ENCODE assay signal across 29 cellular contexts in genomic region chr11:75611823-75612222, GRCh38. TPM values are rescaled to one million over a fixed set of nuclear protein-coding genes. Genes with fewer than 3 reads are reported as not detected.
"Had no signal": no experiment of that assay in that cellular context is flagged by ENCODE, and none has a peak within 500 bp of the region (broad histone marks: within the 10 kb centered on the region; RNA-seq: fewer than 3 reads in every experiment).

No MANE protein-coding gene starts in this region.

- H3K27me3 ChIP-seq: ascending aorta, breast epithelium, colonic mucosa had no signal

- H3K4me1 ChIP-seq: ascending aorta, breast epithelium, colonic mucosa had no signal

- DNase-seq: activated CD4-positive, alpha-beta memory T cell treated with anti-CD3 and anti-CD28 coated beads, Interleukin-2, amount 10 ng/mL, durations not matched to agents 7 days and 5 days; activated CD4-positive, alpha-beta T cell treated with anti-CD3 and anti-CD28 coated beads for 1 hour; activated CD4-positive, alpha-beta T cell treated with anti-CD3 and anti-CD28 coated beads for 4 hours; activated CD4-positive, alpha-beta T cell treated with anti-CD3 and anti-CD28 coated beads, Interleukin-2, amount 10 ng/mL, durations not matched to agents 7 days and 5 days; activated CD4-positive, alpha-beta T cell treated with anti-CD3 and anti-CD28 coated beads, Interleukin-2, amount 50 U/mL, for 4 hours; activated CD8-positive, alpha-beta memory T cell treated with anti-CD3 and anti-CD28 coated beads, Interleukin-2, amount 50 U/mL, for 48 hours; activated gamma-delta T cell; activated naive CD4-positive, alpha-beta T cell; activated naive CD4-positive, alpha-beta T cell treated with anti-CD3 and anti-CD28 coated beads, Interleukin-2, amount 10 ng/mL, durations not matched to agents 7 days and 5 days; activated naive CD8-positive, alpha-beta T cell treated with anti-CD3 and anti-CD28 coated beads, Interleukin-2, amount 10 ng/mL, durations not matched to agents 7 days and 5 days; activated T-cell treated with anti-CD3 and anti-CD28 coated beads for 4 hours; activated T-cell treated with anti-CD3 and anti-CD28 coated beads, Interleukin-2, amount 50 U/mL, for 24 hours; activated T-cell treated with anti-CD3 and anti-CD28 coated beads, Interleukin-2, amount 50 U/mL, for 72 hours; central memory CD4-positive, alpha-beta T cell; cerebellar nuclear complex; colonic mucosa; effector CD8-positive, alpha-beta T cell; foreskin fibroblast; head of caudate nucleus; T-cell; T-helper 9 cell had no signal

- H3K9me3 ChIP-seq: ascending aorta, breast epithelium, colonic mucosa had no signal

- H3K27ac ChIP-seq: ascending aorta, breast epithelium, cardiac muscle cell, colonic mucosa, epithelial cell of prostate, VCaP had no signal

- ATAC-seq: activated naive CD4-positive, alpha-beta T cell treated with anti-CD3 and anti-CD28 coated beads, Interleukin-2, amount 50 U/mL, for 72 hours; activated T-cell treated with anti-CD3 and anti-CD28 coated beads, Interleukin-2, amount 50 U/mL, for 72 hours; T-cell; WTC11 had no signal

- H3K4me3 ChIP-seq: ascending aorta, breast epithelium, cardiac muscle cell, colonic mucosa had no signal

- H3K36me3 ChIP-seq: ascending aorta, breast epithelium, cardiac muscle cell, colonic mucosa had no signal

RNA-seq across cellular contexts. Expression of gene MAP6, which starts 57.0 kb away (rescaled TPM):
- total RNA-seq: activated naive CD8-positive, alpha-beta T cell treated with anti-CD3 and anti-CD28 coated beads, Interleukin-2, amount 10 ng/mL, durations not matched to agents 7 days and 5 days; endothelial cell of umbilical vein had no signal
